ENCODE assay signal across 11 cellular contexts in genomic region chr3:177145402-177145801, GRCh38. TPM values are rescaled to one million over a fixed set of nuclear protein-coding genes. Genes with fewer than 3 reads are reported as not detected.
DNase-seq lines count a peak whose midpoint lies in the region; ATAC-seq and TF ChIP-seq lines count a peak whose summit lies in the region.
"Had no signal": no experiment of that assay in that cellular context is flagged by ENCODE, and none has a peak within 500 bp of the region (broad histone marks: within the 10 kb centered on the region; RNA-seq: fewer than 3 reads in every experiment).

No MANE protein-coding gene starts in this region.

- peaks cover 83% of the 10 kb centered on the region for H3F3A ChIP-seq in SU-DHL-6 (ENCODE audit: insufficient read depth)

- H3K36me3 Mint-ChIP-seq in activated T-cell treated with anti-CD3 and anti-CD28 coated beads, Interleukin-2, amount 50 U/mL, for 72 hours (ENCODE audit: insufficient read depth in 2 of 2): no peaks in the 10 kb centered on the region

- H3K27ac Mint-ChIP-seq in activated T-cell treated with anti-CD3 and anti-CD28 coated beads, Interleukin-2, amount 50 U/mL, for 72 hours: peak overlapping the region; percentile 90
- H3K27ac Mint-ChIP-seq in stimulated activated naive CD8-positive, alpha-beta T cell treated with anti-CD3 and anti-CD28 coated beads, Interleukin-15, amount 100 ng/mL, for 72 hours: peak overlapping the region; percentile 89 to 96
- H3K27ac Mint-ChIP-seq: HFFc6 had no signal

- ATAC-seq in activated T-cell treated with anti-CD3 and anti-CD28 coated beads, Interleukin-2, amount 50 U/mL, for 72 hours (replicated peaks in 1 of 2): peak in 1 of 2 donors; percentile 28
- peak; percentile 29 for ATAC-seq in HG02852 (IDR thresholded peaks at IDR 0.05; ENCODE audit: unreplicated experiment)
- peak; percentile 56 for ATAC-seq in stimulated activated naive CD8-positive, alpha-beta T cell treated with anti-CD3 and anti-CD28 coated beads, Interleukin-15, amount 100 ng/mL, for 72 hours

- H3K36me3 ChIP-seq in SU-DHL-6 (ENCODE audit: low read length): no peaks in the 10 kb centered on the region; the same call in 1 of the 2 replicates
- H3K36me3 ChIP-seq in tibial artery: no peaks in the 10 kb centered on the region

- no peaks in the 10 kb centered on the region for H3K9me2 ChIP-seq in SU-DHL-6 (replicated peaks; ENCODE audit: insufficient read depth, low read length)

- H3K4me2 ChIP-seq in SU-DHL-6 (ENCODE audit: low read depth, low read length, poor library complexity, severe bottlenecking): peak overlapping the region; percentile 98

- H3K4me1 ChIP-seq in tibial artery: peaks cover 0 to 73% (median 28%) of the 10 kb centered on the region in 4 donors

- intact Hi-C loops in tibial artery (cut with DNase I; ENCODE audit: low total_unique reads): no loop called here

- peaks cover 82% of the 10 kb centered on the region for H3K4me1 Mint-ChIP-seq in activated T-cell treated with anti-CD3 and anti-CD28 coated beads, Interleukin-2, amount 50 U/mL, for 72 hours (ENCODE audit: low read depth)
- peaks cover 71% of the 10 kb centered on the region for H3K4me1 Mint-ChIP-seq in stimulated activated naive CD8-positive, alpha-beta T cell treated with anti-CD3 and anti-CD28 coated beads, Interleukin-15, amount 100 ng/mL, for 72 hours

- H3K9me3 Mint-ChIP-seq in activated T-cell treated with anti-CD3 and anti-CD28 coated beads, Interleukin-2, amount 50 U/mL, for 72 hours: no peaks in the 10 kb centered on the region
- H3K9me3 Mint-ChIP-seq in stimulated activated naive CD8-positive, alpha-beta T cell treated with anti-CD3 and anti-CD28 coated beads, Interleukin-15, amount 100 ng/mL, for 72 hours: no peaks in the 10 kb centered on the region
- H3K9me3 Mint-ChIP-seq: HFFc6 had no signal

- peaks cover 100% of the 10 kb centered on the region for H3K79me2 ChIP-seq in SU-DHL-6 (ENCODE audit: insufficient read depth, low read length)

- H3K9ac ChIP-seq in SU-DHL-6 (ENCODE audit: low read length): peak overlapping the region; percentile 58

- H3K27me3 Mint-ChIP-seq in activated T-cell treated with anti-CD3 and anti-CD28 coated beads, Interleukin-2, amount 50 U/mL, for 72 hours (ENCODE audit: low read depth): no peaks in the 10 kb centered on the region
- H3K27me3 Mint-ChIP-seq in stimulated activated naive CD8-positive, alpha-beta T cell treated with anti-CD3 and anti-CD28 coated beads, Interleukin-15, amount 100 ng/mL, for 72 hours: no peaks in the 10 kb centered on the region

- DNase-seq in activated T-cell treated with anti-CD3 and anti-CD28 coated beads, Interleukin-2, amount 50 U/mL, for 72 hours: no peak
- DNase-seq in activated T-cell treated with anti-CD3 and anti-CD28 coated beads, Interleukin-2, amount 50 U/mL, for 1 hour: no peak
- no peak for DNase-seq in stimulated activated naive CD8-positive, alpha-beta T cell treated with anti-CD3 and anti-CD28 coated beads, Interleukin-15, amount 100 ng/mL, for 72 hours
- DNase-seq in tibial artery: no peak
- no peak for DNase-seq in NOMO-1 (lab: John Stamatoyannopoulos, UW; ENCODE audit: unreplicated experiment in 2 of 2)
- DNase-seq in RKO (ENCODE audit: low spot score): no peak
- DNase-seq: AML-193, HFFc6, NCI-H774 had no signal

- H2AFZ ChIP-seq in SU-DHL-6 (ENCODE audit: low read depth, low read length, severe bottlenecking): no peak overlapping the region

- no peaks in the 10 kb centered on the region for H3K27me3 ChIP-seq in SU-DHL-6 (ENCODE audit: low read length)
- H3K27me3 ChIP-seq in tibial artery: no peaks in the 10 kb centered on the region

- TF ChIP-seq CTCF in SU-DHL-6 (IDR thresholded peaks at IDR 0.05; ENCODE audit: insufficient read depth, low read length, poor library complexity, severe bottlenecking): no peak
- no peak for TF ChIP-seq CTCF in tibial artery (IDR thresholded peaks at IDR 0.05)

- 0 out of 2 replicates have a peak, but pooled peaks cover 8% of the 10 kb centered on the region for H4K20me1 ChIP-seq in SU-DHL-6 (ENCODE audit: low read depth, low read length)

- H3K27ac ChIP-seq in SU-DHL-6 (ENCODE audit: low read depth, low read length) (peak overlapping the region; percentile 94), tibial artery (no peak overlapping the region)

- H3K4me3 ChIP-seq in SU-DHL-6 (ENCODE audit: insufficient read depth, low read length, poor library complexity, severe bottlenecking): peak overlapping the region; percentile 31
- H3K4me3 ChIP-seq in tibial artery: no peak overlapping the region

- no peaks in the 10 kb centered on the region for H3K9me3 ChIP-seq in SU-DHL-6 (ENCODE audit: insufficient read depth, low read length)
- H3K9me3 ChIP-seq in tibial artery: no peaks in the 10 kb centered on the region

- H3K4me3 Mint-ChIP-seq in activated T-cell treated with anti-CD3 and anti-CD28 coated beads, Interleukin-2, amount 50 U/mL, for 72 hours: peak overlapping the region; percentile 71 to 90
- peak overlapping the region; percentile 69 to 78 for H3K4me3 Mint-ChIP-seq in stimulated activated naive CD8-positive, alpha-beta T cell treated with anti-CD3 and anti-CD28 coated beads, Interleukin-15, amount 100 ng/mL, for 72 hours
- H3K4me3 Mint-ChIP-seq: HFFc6 had no signal

RNA-seq across cellular contexts. Expression of gene TBL1XR1, which starts 51.9 kb away (rescaled TPM):
- total RNA-seq in activated T-cell treated with anti-CD3 and anti-CD28 coated beads, Interleukin-2, amount 50 U/mL, for 72 hours: 100 to 1,000 TPM; 179 to 240 TPM
